In the genomic region with DNA sequence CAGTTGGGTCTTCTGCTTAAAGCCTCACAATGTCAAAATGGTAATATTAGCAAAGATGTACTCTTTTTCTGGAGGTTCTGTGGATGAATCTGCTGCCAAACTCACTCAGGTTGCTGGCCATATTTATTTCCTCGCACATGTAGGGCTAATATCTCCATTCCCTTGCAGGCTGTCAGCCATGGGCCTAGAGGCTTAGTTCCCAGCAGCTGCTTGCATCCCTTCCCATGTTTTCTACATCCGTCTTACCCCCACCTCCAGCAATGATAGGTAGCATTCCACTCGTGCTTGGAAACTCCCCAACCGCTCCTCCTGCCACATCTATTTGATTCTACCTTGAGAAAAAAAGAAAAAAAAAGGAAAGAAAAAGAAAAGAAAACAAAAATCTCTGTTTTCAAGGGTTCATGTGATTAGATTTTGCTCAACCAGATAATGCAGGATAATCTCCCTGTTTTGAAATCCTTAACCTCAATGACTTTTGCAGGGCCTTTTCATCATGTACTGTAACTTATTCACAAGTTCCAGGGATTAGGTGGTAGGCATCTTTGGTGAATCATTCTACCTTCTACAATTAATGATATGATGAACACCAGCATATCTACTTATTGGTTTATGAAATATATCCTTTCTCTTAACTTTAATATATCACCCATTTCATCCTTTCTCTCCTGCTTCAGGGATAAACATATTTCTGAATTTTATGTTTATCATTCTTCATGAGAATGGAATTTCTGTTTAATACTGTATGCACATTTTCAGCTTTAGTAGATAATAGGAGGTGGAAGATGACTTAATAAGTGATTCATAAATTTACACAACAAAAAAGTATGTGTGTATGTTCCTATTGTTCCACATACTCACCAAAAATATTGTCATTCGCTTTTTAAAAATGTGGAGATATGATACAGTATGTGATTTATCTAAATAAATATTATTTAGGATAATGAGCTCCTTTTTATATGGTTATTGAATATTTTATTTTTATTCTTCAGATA, we compare ENCODE assay signal across 21 cellular contexts.
"Had no signal": no experiment of that assay in that cellular context is flagged by ENCODE, and none has a peak within 500 bp of the region (broad histone marks: within the 10 kb centered on the region; RNA-seq: fewer than 3 reads in every experiment).

No MANE protein-coding gene starts in this region.

- DNase-seq: activated CD4-positive, alpha-beta memory T cell treated with anti-CD3 and anti-CD28 coated beads, Interleukin-2, amount 10 ng/mL, durations not matched to agents 7 days and 5 days; activated CD4-positive, alpha-beta T cell treated with anti-CD3 and anti-CD28 coated beads, Interleukin-2, amount 10 ng/mL, durations not matched to agents 24 days and 14 days; activated effector memory CD4-positive, alpha-beta T cell treated with anti-CD3 and anti-CD28 coated beads, Interleukin-2, amount 50 U/mL, for 16 hours; activated naive CD4-positive, alpha-beta T cell treated with anti-CD3 and anti-CD28 coated beads, Interleukin-2, amount 10 ng/mL, durations not matched to agents 7 days and 5 days; cortex of kidney; foreskin melanocyte; hippocampal formation; left ventricle myocardium superior; mammary epithelial cell; ovary; psoas muscle; right cardiac atrium; stimulated activated CD4-positive, alpha-beta T cell treated with anti-CD3 and anti-CD28 coated beads, Interleukin-1b, Interleukin-23, amount 100 ng/mL, for 48 hours; substantia nigra; T-helper 17 cell; tibial artery had no signal

- H3K4me1 Mint-ChIP-seq: activated CD4-positive, alpha-beta memory T cell treated with anti-CD3 and anti-CD28 coated beads, Interleukin-2, amount 10 ng/mL, durations not matched to agents 7 days and 5 days; activated CD4-positive, alpha-beta T cell treated with anti-CD3 and anti-CD28 coated beads, Interleukin-2, amount 10 ng/mL, durations not matched to agents 24 days and 14 days; activated naive CD4-positive, alpha-beta T cell treated with anti-CD3 and anti-CD28 coated beads, Interleukin-2, amount 10 ng/mL, durations not matched to agents 7 days and 5 days; T-helper 17 cell had no signal

- H3K4me1 ChIP-seq: psoas muscle, tibial artery had no signal

- H3K36me3 Mint-ChIP-seq: activated naive CD4-positive, alpha-beta T cell treated with anti-CD3 and anti-CD28 coated beads, Interleukin-2, amount 10 ng/mL, durations not matched to agents 7 days and 5 days had no signal

- FAIRE-seq: endometrium had no signal

- H3K27me3 ChIP-seq: cardiac muscle cell, neutrophil, ovary, tibial artery had no signal

- ATAC-seq: left ventricle myocardium superior; natural killer cell treated with Interleukin-12 subunit alpha and Interleukin-12 subunit beta and Interleukin-15 and Interleukin-18, amount 100 ng/mL, for 72 hours; psoas muscle; right cardiac atrium; T-helper 17 cell had no signal

- H3K4me3 Mint-ChIP-seq: activated CD4-positive, alpha-beta memory T cell treated with anti-CD3 and anti-CD28 coated beads, Interleukin-2, amount 10 ng/mL, durations not matched to agents 7 days and 5 days; activated CD4-positive, alpha-beta T cell treated with anti-CD3 and anti-CD28 coated beads, Interleukin-2, amount 10 ng/mL, durations not matched to agents 24 days and 14 days; activated naive CD4-positive, alpha-beta T cell treated with anti-CD3 and anti-CD28 coated beads, Interleukin-2, amount 10 ng/mL, durations not matched to agents 7 days and 5 days; natural killer cell treated with Interleukin-12 subunit alpha and Interleukin-12 subunit beta and Interleukin-15 and Interleukin-18, amount 100 ng/mL, for 72 hours; stimulated activated naive CD8-positive, alpha-beta T cell treated with anti-CD3 and anti-CD28 coated beads, Interleukin-15, Interleukin-2, amounts not matched to agents 100 ng/mL and 50 ng/mL, for 24 hours; T-helper 17 cell had no signal

- H3K27me3 Mint-ChIP-seq: activated CD4-positive, alpha-beta memory T cell treated with anti-CD3 and anti-CD28 coated beads, Interleukin-2, amount 10 ng/mL, durations not matched to agents 7 days and 5 days; activated CD4-positive, alpha-beta T cell treated with anti-CD3 and anti-CD28 coated beads, Interleukin-2, amount 10 ng/mL, durations not matched to agents 24 days and 14 days; activated naive CD4-positive, alpha-beta T cell treated with anti-CD3 and anti-CD28 coated beads, Interleukin-2, amount 10 ng/mL, durations not matched to agents 7 days and 5 days; natural killer cell treated with Interleukin-12 subunit alpha and Interleukin-12 subunit beta and Interleukin-15 and Interleukin-18, amount 100 ng/mL, for 72 hours; stimulated activated naive CD8-positive, alpha-beta T cell treated with anti-CD3 and anti-CD28 coated beads, Interleukin-15, Interleukin-2, amounts not matched to agents 100 ng/mL and 50 ng/mL, for 24 hours; T-helper 17 cell had no signal

- H3K36me3 ChIP-seq: cardiac muscle cell, neutrophil, ovary, tibial artery had no signal

- H3K27ac ChIP-seq: cardiac muscle cell, neutrophil, ovary, psoas muscle, tibial artery had no signal

- H3K27ac Mint-ChIP-seq: activated CD4-positive, alpha-beta memory T cell treated with anti-CD3 and anti-CD28 coated beads, Interleukin-2, amount 10 ng/mL, durations not matched to agents 7 days and 5 days; activated CD4-positive, alpha-beta T cell treated with anti-CD3 and anti-CD28 coated beads, Interleukin-2, amount 10 ng/mL, durations not matched to agents 24 days and 14 days; activated naive CD4-positive, alpha-beta T cell treated with anti-CD3 and anti-CD28 coated beads, Interleukin-2, amount 10 ng/mL, durations not matched to agents 7 days and 5 days; stimulated activated naive CD8-positive, alpha-beta T cell treated with anti-CD3 and anti-CD28 coated beads, Interleukin-15, Interleukin-2, amounts not matched to agents 100 ng/mL and 50 ng/mL, for 24 hours; T-helper 17 cell had no signal

- H3K9me3 Mint-ChIP-seq: activated CD4-positive, alpha-beta T cell treated with anti-CD3 and anti-CD28 coated beads, Interleukin-2, amount 10 ng/mL, durations not matched to agents 24 days and 14 days; natural killer cell treated with Interleukin-12 subunit alpha and Interleukin-12 subunit beta and Interleukin-15 and Interleukin-18, amount 100 ng/mL, for 72 hours; stimulated activated naive CD8-positive, alpha-beta T cell treated with anti-CD3 and anti-CD28 coated beads, Interleukin-15, Interleukin-2, amounts not matched to agents 100 ng/mL and 50 ng/mL, for 24 hours had no signal

- H3K4me3 ChIP-seq: cardiac muscle cell, ovary, psoas muscle, tibial artery had no signal

- H3K9me3 ChIP-seq: neutrophil, ovary, psoas muscle had no signal
